20 cellular contexts compared by ENCODE assay signal in genomic region chr2:7694066-7695000, GRCh38.
A peak's percentile ranks its signal among the peaks of the same experiment; 100 is the strongest.
DNase-seq lines count a peak whose midpoint lies in the region; ATAC-seq lines count a peak whose summit lies in the region.
"Had no signal": no experiment of that assay in that cellular context is flagged by ENCODE, and none has a peak within 500 bp of the region (broad histone marks: within the 10 kb centered on the region; RNA-seq: fewer than 3 reads in every experiment).

No MANE protein-coding gene starts in this region.

- peaks cover 42% of the 10 kb centered on the region for H3K4me1 Mint-ChIP-seq in T-helper 2 cell treated with Interferon-gamma antibody and Interleukin-4, amounts not matched to agents 5 μg/mL and 100 μg/mL, for 36 hours (ENCODE audit: low read depth)
- H3K4me1 Mint-ChIP-seq in activated naive CD8-positive, alpha-beta T cell treated with anti-CD3 and anti-CD28 coated beads, Interleukin-2, amount 50 U/mL, for 24 hours, result peaks cover 40% of the 10 kb centered on the region
- H3K4me1 Mint-ChIP-seq in stimulated activated naive CD8-positive, alpha-beta T cell treated with anti-CD3 and anti-CD28 coated beads, Interleukin-15, amount 100 ng/mL, for 72 hours, result peaks cover 46% of the 10 kb centered on the region

- H3K27ac ChIP-seq in substantia nigra (ENCODE audit: low read depth, low read length, poor library complexity, severe bottlenecking), result no peak overlapping the region
- H3K27ac ChIP-seq: coronary artery, skin epidermis, stomach, transverse colon had no signal

- peaks cover 6% of the 10 kb centered on the region for H3K36me3 Mint-ChIP-seq in T-helper 2 cell treated with Interferon-gamma antibody and Interleukin-4, amounts not matched to agents 5 μg/mL and 100 μg/mL, for 36 hours (ENCODE audit: low read depth)
- H3K36me3 Mint-ChIP-seq in activated naive CD8-positive, alpha-beta T cell treated with anti-CD3 and anti-CD28 coated beads, Interleukin-2, amount 50 U/mL, for 24 hours (ENCODE audit: low read depth), result no peaks in the 10 kb centered on the region
- H3K36me3 Mint-ChIP-seq: CD4-positive, alpha-beta memory T cell had no signal

- peaks cover 22% of the 10 kb centered on the region for H3K9me3 Mint-ChIP-seq in T-helper 2 cell treated with Interferon-gamma antibody and Interleukin-4, amounts not matched to agents 5 μg/mL and 100 μg/mL, for 36 hours
- peaks cover 3% of the 10 kb centered on the region for H3K9me3 Mint-ChIP-seq in activated naive CD8-positive, alpha-beta T cell treated with anti-CD3 and anti-CD28 coated beads, Interleukin-2, amount 50 U/mL, for 24 hours
- H3K9me3 Mint-ChIP-seq in stimulated activated naive CD8-positive, alpha-beta T cell treated with anti-CD3 and anti-CD28 coated beads, Interleukin-15, amount 100 ng/mL, for 72 hours, result peaks cover 2 to 6% of the 10 kb centered on the region in 2 donors
- H3K9me3 Mint-ChIP-seq: CD4-positive, alpha-beta memory T cell; HFFc6 had no signal

- DNase-seq in stimulated activated CD4-positive, alpha-beta T cell treated with anti-CD3 and anti-CD28 coated beads, Interleukin-15, amount 100 ng/mL, for 24 hours, result peak; percentile 25
- no peak for DNase-seq in stimulated activated CD4-positive, alpha-beta T cell treated with anti-CD3 and anti-CD28 coated beads, Interleukin-4, amount 100 ng/mL, for 1 hour
- DNase-seq in T-helper 2 cell treated with Interferon-gamma antibody and Interleukin-4, amounts not matched to agents 5 μg/mL and 100 μg/mL, for 36 hours (ENCODE audit: low spot score), result peak; percentile 43
- peak; percentile 19 for DNase-seq in activated naive CD8-positive, alpha-beta T cell treated with anti-CD3 and anti-CD28 coated beads, Interleukin-2, amount 50 U/mL, for 24 hours
- DNase-seq in stimulated activated naive CD8-positive, alpha-beta T cell treated with anti-CD3 and anti-CD28 coated beads, Interleukin-15, amount 100 ng/mL, for 72 hours, result peak in 1 of 2 donors; percentile 49
- DNase-seq in substantia nigra (lab: John Stamatoyannopoulos, UW), result no peak
- DNase-seq: CD4-positive, alpha-beta memory T cell; DMS153; glutamatergic neuron; HFFc6; NCI-H2227 treated with DMSO at 0.1 percent for 48 hours; occipital lobe; SHP77 treated with DMSO at 0.1 percent for 48 hours; stimulated activated CD4-positive, alpha-beta T cell treated with anti-CD3 and anti-CD28 coated beads, Interleukin-4, amount 100 ng/mL, for 24 hours; stomach; SW 1271; transverse colon had no signal

- peak overlapping the region; percentile 52 for H3K4me3 Mint-ChIP-seq in T-helper 2 cell treated with Interferon-gamma antibody and Interleukin-4, amounts not matched to agents 5 μg/mL and 100 μg/mL, for 36 hours
- H3K4me3 Mint-ChIP-seq in activated naive CD8-positive, alpha-beta T cell treated with anti-CD3 and anti-CD28 coated beads, Interleukin-2, amount 50 U/mL, for 24 hours, result no peak overlapping the region
- H3K4me3 Mint-ChIP-seq in stimulated activated naive CD8-positive, alpha-beta T cell treated with anti-CD3 and anti-CD28 coated beads, Interleukin-15, amount 100 ng/mL, for 72 hours, result peak overlapping the region; percentile 17 to 77
- H3K4me3 Mint-ChIP-seq: HFFc6 had no signal

- ATAC-seq in activated naive CD8-positive, alpha-beta T cell treated with anti-CD3 and anti-CD28 coated beads, Interleukin-2, amount 50 U/mL, for 24 hours, result peak; percentile 71
- peak; percentile 85 for ATAC-seq in stimulated activated naive CD8-positive, alpha-beta T cell treated with anti-CD3 and anti-CD28 coated beads, Interleukin-15, amount 100 ng/mL, for 72 hours
- ATAC-seq in HG02798 (IDR thresholded peaks at IDR 0.05; ENCODE audit: poor library complexity, unreplicated experiment), result no peak

- peak overlapping the region; percentile 88 for H3K27ac Mint-ChIP-seq in T-helper 2 cell treated with Interferon-gamma antibody and Interleukin-4, amounts not matched to agents 5 μg/mL and 100 μg/mL, for 36 hours
- H3K27ac Mint-ChIP-seq in activated naive CD8-positive, alpha-beta T cell treated with anti-CD3 and anti-CD28 coated beads, Interleukin-2, amount 50 U/mL, for 24 hours, result peak overlapping the region; percentile 50
- H3K27ac Mint-ChIP-seq in stimulated activated naive CD8-positive, alpha-beta T cell treated with anti-CD3 and anti-CD28 coated beads, Interleukin-15, amount 100 ng/mL, for 72 hours, result peak overlapping the region in 1 of 2 donors; percentile 94

- no peaks in the 10 kb centered on the region for H3K27me3 Mint-ChIP-seq in T-helper 2 cell treated with Interferon-gamma antibody and Interleukin-4, amounts not matched to agents 5 μg/mL and 100 μg/mL, for 36 hours (ENCODE audit: low read depth)
- H3K27me3 Mint-ChIP-seq in activated naive CD8-positive, alpha-beta T cell treated with anti-CD3 and anti-CD28 coated beads, Interleukin-2, amount 50 U/mL, for 24 hours, result no peaks in the 10 kb centered on the region
- H3K27me3 Mint-ChIP-seq in stimulated activated naive CD8-positive, alpha-beta T cell treated with anti-CD3 and anti-CD28 coated beads, Interleukin-15, amount 100 ng/mL, for 72 hours, result no peaks in the 10 kb centered on the region
- H3K27me3 Mint-ChIP-seq: CD4-positive, alpha-beta memory T cell had no signal

Comparison
In these comparisons a context has a peak if more than half of its experiments do, and no peak if none do; other contexts are left out.
1. DNase-seq: peak in stimulated activated CD4-positive, alpha-beta T cell treated with anti-CD3 and anti-CD28 coated beads, Interleukin-15, amount 100 ng/mL, for 24 hours (single experiment), T-helper 2 cell treated with Interferon-gamma antibody and Interleukin-4, amounts not matched to agents 5 μg/mL and 100 μg/mL, for 36 hours (single experiment) and activated naive CD8-positive, alpha-beta T cell treated with anti-CD3 and anti-CD28 coated beads, Interleukin-2, amount 50 U/mL, for 24 hours (single experiment); none in stimulated activated CD4-positive, alpha-beta T cell treated with anti-CD3 and anti-CD28 coated beads, Interleukin-4, amount 100 ng/mL, for 1 hour (single experiment) and substantia nigra (0 of 49).